Comparison of ENCODE assay signal across 14 cellular contexts in genomic region chr16:72992142-72992601, GRCh38. TPM values are rescaled to one million over a fixed set of nuclear protein-coding genes. Genes with fewer than 3 reads are reported as not detected.
DNase-seq lines count a peak whose midpoint lies in the region; TF ChIP-seq lines count a peak whose summit lies in the region.
"Had no signal": no experiment of that assay in that cellular context is flagged by ENCODE, and none has a peak within 500 bp of the region (broad histone marks: within the 10 kb centered on the region; RNA-seq: fewer than 3 reads in every experiment).

No MANE protein-coding gene starts in this region.

- H3K9me3 ChIP-seq in breast epithelium (no peaks in the 10 kb centered on the region), fibroblast of lung (ENCODE audit: control insufficient read depth, insufficient read depth, low read depth, low read length) (no peaks in the 10 kb centered on the region), colonic mucosa (no peaks in the 10 kb centered on the region)
- H3K9me3 ChIP-seq: mucosa of descending colon, vagina had no signal

- POLR2A ChIA-PET in MCF 10A (lab: Yijun Ruan, JAX) = interaction anchor here (1.0 kb wide), 1 partner anchor 175 kb away, joined by 3 read pairs; no protein-coding TSS in a partner anchor

- H3K36me3 ChIP-seq in breast epithelium = no peaks in the 10 kb centered on the region
- H3K36me3 ChIP-seq in fibroblast of lung (ENCODE audit: control insufficient read depth, insufficient read depth, low read length) = no peaks in the 10 kb centered on the region
- no peaks in the 10 kb centered on the region for H3K36me3 ChIP-seq in colonic mucosa
- H3K36me3 ChIP-seq: vagina had no signal

- no peak overlapping the region for H3K4me3 Mint-ChIP-seq in MCF 10A (ENCODE audit: unreplicated experiment)
- peak overlapping the region; percentile 62 for H3K4me3 Mint-ChIP-seq in nephron progenitor cell
- H3K4me3 Mint-ChIP-seq in type B pancreatic cell = peak overlapping the region; percentile 62
- H3K4me3 Mint-ChIP-seq in immature natural killer cell = no peak overlapping the region

- intact Hi-C loops in MCF 10A (cut with micrococcal nuclease) (no loop called here), breast epithelium (cut with DNase I; ENCODE audit: low total_unique reads) (no loop called here), colonic mucosa (cut with DNase I) (no loop called here)

- BruUV-seq in MCF 10A (replicated peaks; lab: Mats Ljungman, UMichigan) = no TSS peak

- no peaks in the 10 kb centered on the region for H3K4me1 ChIP-seq in breast epithelium
- H3K4me1 ChIP-seq in fibroblast of lung (ENCODE audit: control insufficient read depth, extremely low read depth, insufficient read depth, low read length) = peaks cover 10% of the 10 kb centered on the region
- peaks cover 23% of the 10 kb centered on the region for H3K4me1 ChIP-seq in colonic mucosa

- H3K27me3 ChIP-seq in breast epithelium (no peaks in the 10 kb centered on the region), fibroblast of lung (ENCODE audit: control insufficient read depth, insufficient read depth, low read length) (no peaks in the 10 kb centered on the region), colonic mucosa (no peaks in the 10 kb centered on the region)
- H3K27me3 ChIP-seq: vagina had no signal

- peak overlapping the region; percentile 19 for H3K4me2 ChIP-seq in fibroblast of lung (ENCODE audit: extremely low read depth, insufficient read depth, low read length)

- no peaks in the 10 kb centered on the region for H4K20me1 ChIP-seq in fibroblast of lung (ENCODE audit: control insufficient read depth, extremely low read depth, insufficient read depth, low read length)

- H3K27ac Mint-ChIP-seq in MCF 10A (ENCODE audit: low read depth, unreplicated experiment) (peak overlapping the region; percentile 55), nephron progenitor cell (peak overlapping the region; percentile 97), type B pancreatic cell (peak overlapping the region; percentile 50), immature natural killer cell (no peak overlapping the region)

- no peak overlapping the region for H3K9ac ChIP-seq in fibroblast of lung (ENCODE audit: insufficient read depth, low read length)
- H3K9ac ChIP-seq in colonic mucosa (ENCODE audit: low read depth in 2 of 2, low read length in 2 of 2) = no peak overlapping the region

- H3K4me3 ChIP-seq in breast epithelium (no peak overlapping the region), fibroblast of lung (replicated peaks in 1 of 4; ENCODE audit: control extremely low read depth in 1 of 4, insufficient read depth in 1 of 4, low read depth in 3 of 4, low read length in 4 of 4) (no peak overlapping the region), colonic mucosa (no peak overlapping the region)
- H3K4me3 ChIP-seq: mucosa of descending colon, vagina had no signal

- no peaks in the 10 kb centered on the region for H3K27me3 Mint-ChIP-seq in MCF 10A (ENCODE audit: insufficient read depth, unreplicated experiment)
- H3K27me3 Mint-ChIP-seq in nephron progenitor cell (ENCODE audit: low read depth, poor library complexity) = peaks cover 3% of the 10 kb centered on the region
- no peaks in the 10 kb centered on the region for H3K27me3 Mint-ChIP-seq in type B pancreatic cell
- peaks cover 0 to 3% (median 3%) of the 10 kb centered on the region in 3 donors for H3K27me3 Mint-ChIP-seq in immature natural killer cell (ENCODE audit: low read depth in 3 of 3)

- no peak overlapping the region for H2AFZ ChIP-seq in fibroblast of lung (ENCODE audit: low read length)

- no peak for TF ChIP-seq POLR2A in breast epithelium (IDR thresholded peaks at IDR 0.05)

- TF ChIP-seq CTCF in MCF 10A (IDR thresholded peaks at IDR 0.05; ENCODE audit: unreplicated experiment) (no peak), breast epithelium (IDR thresholded peaks at IDR 0.05) (no peak), fibroblast of lung (conservative IDR thresholded peaks at IDR 0.05 in 1 of 2, IDR thresholded peaks at IDR 0.05 in 1 of 2; ENCODE audit: low read depth in 1 of 2, low read length in 2 of 2) (no peak), nephron progenitor cell (IDR thresholded peaks at IDR 0.05) (no peak), type B pancreatic cell (conservative IDR thresholded peaks at IDR 0.05) (no peak), colonic mucosa (IDR thresholded peaks at IDR 0.05) (no peak)

- H3K27ac ChIP-seq in breast epithelium (no peak overlapping the region), fibroblast of lung (ENCODE audit: insufficient read depth, low read length) (no peak overlapping the region), colonic mucosa (no peak overlapping the region)

- H3K79me2 ChIP-seq in fibroblast of lung (ENCODE audit: control insufficient read depth, insufficient read depth, low read length) = peaks cover 81% of the 10 kb centered on the region

- H3K36me3 Mint-ChIP-seq in MCF 10A (ENCODE audit: insufficient read depth, unreplicated experiment) (no peaks in the 10 kb centered on the region), nephron progenitor cell (ENCODE audit: low read depth) (peaks cover 2% of the 10 kb centered on the region), type B pancreatic cell (peaks cover 11% of the 10 kb centered on the region), immature natural killer cell (no peaks in the 10 kb centered on the region)

- H3K9me3 Mint-ChIP-seq in MCF 10A (ENCODE audit: unreplicated experiment) (no peaks in the 10 kb centered on the region), nephron progenitor cell (no peaks in the 10 kb centered on the region), type B pancreatic cell (peaks cover 4% of the 10 kb centered on the region), immature natural killer cell (no peaks in the 10 kb centered on the region)

- CTCF ChIA-PET in MCF 10A (lab: Yijun Ruan, JAX) = no interaction called here

- H3K4me1 Mint-ChIP-seq in MCF 10A (ENCODE audit: insufficient read depth, unreplicated experiment) (peaks cover 70% of the 10 kb centered on the region), nephron progenitor cell (peaks cover 93% of the 10 kb centered on the region), type B pancreatic cell (ENCODE audit: unreplicated experiment) (peaks cover 80% of the 10 kb centered on the region), immature natural killer cell (peaks cover 5 to 6% of the 10 kb centered on the region in 2 donors)

- DNase-seq in MCF 10A (ENCODE audit: unreplicated experiment) (no peak), breast epithelium (ENCODE audit: low spot score in 2 of 2) (no peak), fibroblast of lung (ENCODE audit: low read depth in 2 of 2) (no peak), nephron progenitor cell (peak; percentile 54), type B pancreatic cell (ENCODE audit: extremely low spot score, unreplicated experiment) (no peak), immature natural killer cell (no peak), glomerular visceral epithelial cell (ENCODE audit: extremely low spot score) (no peak), colonic mucosa (no peak)
- DNase-seq: activated CD4-positive, CD25-positive, alpha-beta regulatory T cell; DMS79 treated with DMSO at 0.1 percent for 48 hours; hypothalamus; mucosa of descending colon; NCI-H1436 had no signal

RNA-seq across cellular contexts. Expression of gene ZFHX3, which starts 55.8 kb away (rescaled TPM):
- total RNA-seq in MCF 10A (2022) = 21.1 and 27.4 TPM in 2 replicates
- total RNA-seq in breast epithelium = 10 to 100 TPM; 10.8 to 36.0 (median 11.8) TPM
- 5.4 and 7.3 TPM in 2 replicates for total RNA-seq in fibroblast of lung
- polyA plus RNA-seq in fibroblast of lung = 4.4 and 4.7 TPM in 2 replicates
- 4.3 and 8.5 TPM in 2 replicates for polyA plus RNA-seq in fibroblast of lung (2012)
- 21.6 and 25.3 TPM in 2 replicates for polyA minus RNA-seq in fibroblast of lung (ENCODE audit: low replicate concordance)
- 47.4 and 48.5 TPM in 2 replicates for total RNA-seq in type B pancreatic cell (ENCODE audit: low replicate concordance)
- polyA plus RNA-seq in immature natural killer cell = 1 to 10 TPM in 2 of 3 donors, under 1 TPM in 1; 0.05 to 1.4 (median 1.0) TPM
- total RNA-seq in colonic mucosa = 10 to 100 TPM; 10.5 to 12.8 TPM

Comparison
In these comparisons a context has a peak if more than half of its experiments do, and no peak if none do; other contexts are left out.
1. H3K27ac Mint-ChIP-seq: peak in MCF 10A (single experiment), nephron progenitor cell (single experiment) and type B pancreatic cell (single experiment); none in immature natural killer cell (0 of 6).
2. H3K4me3 Mint-ChIP-seq: peak in nephron progenitor cell (single experiment) and type B pancreatic cell (single experiment); none in MCF 10A (single experiment) and immature natural killer cell (0 of 5).